Comparison of ENCODE assay signal across 11 cellular contexts in the genomic region with DNA sequence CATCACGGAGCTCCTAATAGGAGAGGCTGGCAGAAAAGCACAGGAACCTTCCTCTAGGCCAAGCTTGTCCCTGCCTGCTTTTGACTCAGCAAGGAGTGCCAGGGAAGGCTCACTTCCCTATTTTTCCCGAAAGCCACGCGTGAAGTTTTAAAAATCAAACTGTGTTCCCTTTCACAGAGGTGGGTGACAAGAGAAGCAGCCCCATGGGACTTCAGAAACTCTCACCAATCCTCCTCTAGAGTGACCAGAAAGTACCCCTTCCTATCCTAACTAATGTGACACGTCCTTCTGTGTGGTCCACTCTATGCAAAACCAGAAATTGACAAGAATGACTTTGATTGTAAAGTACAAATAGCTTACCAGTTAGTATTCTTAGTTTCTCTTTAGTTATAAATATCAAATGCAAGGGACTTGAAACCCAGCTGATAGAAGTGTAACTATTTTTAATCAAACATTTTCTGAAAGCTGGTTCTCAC. TPM values are rescaled to one million over a fixed set of nuclear protein-coding genes. Genes with fewer than 3 reads are reported as not detected.
DNase-seq lines count a peak whose midpoint lies in the region; ATAC-seq, FAIRE-seq and TF ChIP-seq lines count a peak whose summit lies in the region.
"Had no signal": no experiment of that assay in that cellular context is flagged by ENCODE, and none has a peak within 500 bp of the region (broad histone marks: within the 10 kb centered on the region; RNA-seq: fewer than 3 reads in every experiment).

No MANE protein-coding gene starts in this region.

- H3K27ac ChIP-seq in RWPE2 (ENCODE audit: poor library complexity, severe bottlenecking) (peak overlapping the region; percentile 35), tibial nerve (no peak overlapping the region)
- H3K27ac ChIP-seq: C4-2B had no signal

- TF ChIP-seq CTCF in RWPE2 (IDR thresholded peaks at IDR 0.05; ENCODE audit: poor library complexity, severe bottlenecking) (no peak), tibial nerve (IDR thresholded peaks at IDR 0.05) (no peak)

- TF ChIP-seq POLR2A in GM12891 (IDR thresholded peaks at IDR 0.05; ENCODE audit: low read depth, low read length) = no peak
- no peak for TF ChIP-seq POLR2A in tibial nerve (IDR thresholded peaks at IDR 0.05)

- no peaks in the 10 kb centered on the region for H3K27me3 ChIP-seq in RWPE2 (ENCODE audit: insufficient read depth, poor library complexity, severe bottlenecking)
- no peaks in the 10 kb centered on the region for H3K27me3 ChIP-seq in tibial nerve

- WGBS in tibial nerve, 2 donors = 83 to 85% methylated on average over 5 of the region's 5 CpGs

- DNase-seq in GM12891 (ENCODE audit: insufficient read length, low spot score) (no peak), RWPE2 (ENCODE audit: low spot score) (no peak), NCI-H1417 (lab: John Stamatoyannopoulos, UW) (no peak), GOT3 (lab: John Stamatoyannopoulos, UW) (no peak), tibial nerve (ENCODE audit: low spot score in 2 of 2) (no peak), SHP77 treated with DMSO at 0.1 percent for 48 hours (lab: John Stamatoyannopoulos, UW) (no peak)
- DNase-seq: activated CD4-positive, alpha-beta T cell treated with anti-CD3 and anti-CD28 coated beads for 1 hour; left cardiac atrium had no signal

- H3K36me3 ChIP-seq in RWPE2 (ENCODE audit: low read depth) (peaks cover 12% of the 10 kb centered on the region), tibial nerve (peaks cover 0 to 30% (median 0%) of the 10 kb centered on the region in 3 donors)

- H3K4me1 ChIP-seq in RWPE2 (ENCODE audit: insufficient read depth, poor library complexity, severe bottlenecking) = peaks cover 17% of the 10 kb centered on the region
- peaks cover 0 to 4% (median 0%) of the 10 kb centered on the region in 4 donors for H3K4me1 ChIP-seq in tibial nerve

- FAIRE-seq in GM12891 (lab: Jason Lieb, UNC) = peak; percentile 70

- H3K4me3 ChIP-seq in RWPE2 (ENCODE audit: severe bottlenecking) (no peak overlapping the region), tibial nerve (no peak overlapping the region)

- H3K9me3 ChIP-seq in RWPE2 (ENCODE audit: severe bottlenecking) (no peaks in the 10 kb centered on the region), tibial nerve (no peaks in the 10 kb centered on the region)

- ATAC-seq in GM19452 (IDR thresholded peaks at IDR 0.05; ENCODE audit: unreplicated experiment) (peak; percentile 85), HG02970 (IDR thresholded peaks at IDR 0.05; ENCODE audit: low FRiP score, unreplicated experiment) (peak; percentile 68), RWPE2 (ENCODE audit: low read depth) (peak; percentile 83)
- ATAC-seq: left cardiac atrium had no signal

- no peak for TF ChIP-seq EP300 in tibial nerve (IDR thresholded peaks at IDR 0.05)

TF ChIP-seq in GM12891, 5 proteins besides CTCF, POLR2A, EP300 and RAD21:
- TF ChIP-seq POU2F2 (IDR thresholded peaks at IDR 0.05; ENCODE audit: low read depth, low read length) = no peak
- peak; percentile 88 for TF ChIP-seq SPI1 (IDR thresholded peaks at IDR 0.05; ENCODE audit: low read depth, low read length)

RNA-seq across cellular contexts. Expression of a gene that starts 41.9 kb away (rescaled TPM):
- polyA plus RNA-seq in GM12891 (2012; ENCODE audit: low read depth, missing spikeins) = 47.8 TPM
- total RNA-seq in tibial nerve = 10 to 100 TPM; 21.6 to 44.8 (median 28.3) TPM
